In genomic region chr1:247008406-247008799, GRCh38 we compare ENCODE assay signal across 8 cellular contexts. TPM values are rescaled to one million over a fixed set of nuclear protein-coding genes. Genes with fewer than 3 reads are reported as not detected.
A peak's percentile ranks its signal among the peaks of the same experiment; 100 is the strongest.
DNase-seq lines count a peak whose midpoint lies in the region; ATAC-seq, FAIRE-seq and TF ChIP-seq lines count a peak whose summit lies in the region.

No MANE protein-coding gene starts in this region.

- intact Hi-C loops in left lung (cut with DNase I) (no loop called here), gastrocnemius medialis (cut with DNase I; ENCODE audit: low total_unique reads) (no loop called here)

- H3K4me1 Mint-ChIP-seq in GM23338 = peaks cover 2% of the 10 kb centered on the region; the same call in 2 of the 3 replicates
- peaks cover 6% of the 10 kb centered on the region for H3K4me1 Mint-ChIP-seq in activated naive CD8-positive, alpha-beta T cell treated with anti-CD3 and anti-CD28 coated beads, Interleukin-2, amount 50 U/mL, for 24 hours

- H3K4me3 ChIP-seq in A549 = peak overlapping the region; percentile 63
- H3K4me3 ChIP-seq in GM23338 = peak overlapping the region; percentile 38
- H3K4me3 ChIP-seq in left lung = peak overlapping the region; percentile 51 to 62
- peak overlapping the region in 1 of 4 donors; percentile 45 for H3K4me3 ChIP-seq in gastrocnemius medialis

- H3K27me3 ChIP-seq in GM23338 (ENCODE audit: insufficient read depth) (no peaks in the 10 kb centered on the region), left lung (peaks cover 0 to 25% of the 10 kb centered on the region in 2 donors), gastrocnemius medialis (peaks cover 4 to 27% (median 7%) of the 10 kb centered on the region in 3 donors)

- CTCF ChIA-PET in A549 (lab: Yijun Ruan, JAX) = interaction anchor here (1.4 kb wide), 1 partner anchor 26 kb away, joined by 4 read pairs; no protein-coding TSS in a partner anchor

- TF ChIP-seq CTCF in A549 (IDR thresholded peaks at IDR 0.05) (no peak), GM23338 (conservative IDR thresholded peaks at IDR 0.05; ENCODE audit: low read depth in 2 of 2) (no peak), left lung (IDR thresholded peaks at IDR 0.05) (no peak), gastrocnemius medialis (IDR thresholded peaks at IDR 0.05 in 4 of 5, conservative IDR thresholded peaks at IDR 0.05 in 1 of 5) (no peak)

- H3K27me3 Mint-ChIP-seq in GM23338 (ENCODE audit: insufficient read depth, low read depth, poor library complexity) = peaks cover 13% of the 10 kb centered on the region
- peaks cover 35% of the 10 kb centered on the region for H3K27me3 Mint-ChIP-seq in activated naive CD8-positive, alpha-beta T cell treated with anti-CD3 and anti-CD28 coated beads, Interleukin-2, amount 50 U/mL, for 24 hours

- H3K4me2 ChIP-seq in A549 (peak overlapping the region; percentile 54), GM23338 (peak overlapping the region; percentile 58; the same call in 1 of the 2 replicates)

- peaks cover 33% of the 10 kb centered on the region for H3K36me3 Mint-ChIP-seq in GM23338 (ENCODE audit: low read depth)
- H3K36me3 Mint-ChIP-seq in activated naive CD8-positive, alpha-beta T cell treated with anti-CD3 and anti-CD28 coated beads, Interleukin-2, amount 50 U/mL, for 24 hours (ENCODE audit: low read depth) = peaks cover 11% of the 10 kb centered on the region

- TF ChIP-seq POLR2A in A549 (IDR thresholded peaks at IDR 0.05; ENCODE audit: low read length) (no peak), gastrocnemius medialis (IDR thresholded peaks at IDR 0.05) (no peak)

- TF ChIP-seq EP300 in A549 (IDR thresholded peaks at IDR 0.05) = no peak

- no peak for ATAC-seq in A549
- ATAC-seq in GM23338 = no peak
- ATAC-seq in activated naive CD8-positive, alpha-beta T cell treated with anti-CD3 and anti-CD28 coated beads, Interleukin-2, amount 50 U/mL, for 24 hours = no peak
- no peak for ATAC-seq in left lung
- ATAC-seq in HG03457 (IDR thresholded peaks at IDR 0.05; ENCODE audit: unreplicated experiment) = no peak
- no peak for ATAC-seq in gastrocnemius medialis

- POLR2A ChIA-PET in A549 (lab: Yijun Ruan, JAX) = no interaction called here

- 62% methylated on average over 13 of the region's 13 CpGs for WGBS in A549 (ENCODE audit: missing lambda C conversion rate)

- H2AFZ ChIP-seq in GM23338 = 0 out of 2 replicates have a peak overlapping the region, but pooled peaks have one; percentile 30

- H3K9me3 ChIP-seq in A549 (peaks cover 33% of the 10 kb centered on the region), left lung (peaks cover 0 to 31% of the 10 kb centered on the region in 2 donors), gastrocnemius medialis (peaks cover 0 to 4% (median 4%) of the 10 kb centered on the region in 3 donors)

- in situ Hi-C loops in gastrocnemius medialis (cut with MboI; ENCODE audit: low sequenced_read_pairs in 4 of 4) = no loop called here

- H4K20me1 ChIP-seq in GM23338 (replicated peaks; ENCODE audit: insufficient read depth) = peaks cover 22% of the 10 kb centered on the region

- TF ChIP-seq RAD21 in A549 (conservative IDR thresholded peaks at IDR 0.05 in 1 of 2, IDR thresholded peaks at IDR 0.05 in 1 of 2) = no peak

- DNase-seq in A549 (ENCODE audit: low read depth in 1 of 2, low spot score in 1 of 2) (no peak), GM23338 (ENCODE audit: low spot score) (no peak), left lung (no peak), HTR-8/SVneo (ENCODE audit: insufficient read length, low spot score) (no peak), gastrocnemius medialis (no peak), NCI-H1105 (lab: John Stamatoyannopoulos, UW) (no peak)
- DNase-seq in activated naive CD8-positive, alpha-beta T cell treated with anti-CD3 and anti-CD28 coated beads, Interleukin-2, amount 50 U/mL, for 24 hours = no peak

- H3K4me1 ChIP-seq in A549 = no peaks in the 10 kb centered on the region
- H3K4me1 ChIP-seq in GM23338 (ENCODE audit: insufficient read depth) = peaks cover 9% of the 10 kb centered on the region
- peaks cover 0 to 5% of the 10 kb centered on the region in 2 donors for H3K4me1 ChIP-seq in left lung
- H3K4me1 ChIP-seq in gastrocnemius medialis = no peaks in the 10 kb centered on the region

- no peaks in the 10 kb centered on the region for H3F3A ChIP-seq in GM23338 (replicated peaks; ENCODE audit: low read depth)

- H3K9me3 Mint-ChIP-seq in GM23338 = peaks cover 35% of the 10 kb centered on the region
- peaks cover 37% of the 10 kb centered on the region for H3K9me3 Mint-ChIP-seq in activated naive CD8-positive, alpha-beta T cell treated with anti-CD3 and anti-CD28 coated beads, Interleukin-2, amount 50 U/mL, for 24 hours

- H3K27ac ChIP-seq in A549 (no peak overlapping the region), GM23338 (ENCODE audit: low read depth) (no peak overlapping the region), left lung (no peak overlapping the region), gastrocnemius medialis (no peak overlapping the region)

- no peak overlapping the region for H3K27ac Mint-ChIP-seq in GM23338
- no peak overlapping the region for H3K27ac Mint-ChIP-seq in activated naive CD8-positive, alpha-beta T cell treated with anti-CD3 and anti-CD28 coated beads, Interleukin-2, amount 50 U/mL, for 24 hours

- H3K36me3 ChIP-seq in GM23338 (ENCODE audit: insufficient read depth) (no peaks in the 10 kb centered on the region), left lung (no peaks in the 10 kb centered on the region), gastrocnemius medialis (no peaks in the 10 kb centered on the region)

- no peak for FAIRE-seq in A549 (lab: Jason Lieb, UNC)
- no peak for FAIRE-seq in HTR-8/SVneo (lab: Jason Lieb, UNC)

- H3K4me3 Mint-ChIP-seq in GM23338 = peak overlapping the region; percentile 100
- H3K4me3 Mint-ChIP-seq in activated naive CD8-positive, alpha-beta T cell treated with anti-CD3 and anti-CD28 coated beads, Interleukin-2, amount 50 U/mL, for 24 hours = peak overlapping the region; percentile 81

- peaks cover 41% of the 10 kb centered on the region for H3K79me2 ChIP-seq in GM23338 (replicated peaks; ENCODE audit: insufficient read depth)

- no peaks in the 10 kb centered on the region for H3K9me2 ChIP-seq in GM23338 (ENCODE audit: insufficient read depth)

TF ChIP-seq in A549, 52 proteins besides CTCF, POLR2A, EP300 and RAD21 (continues in another document):
- no peak for TF ChIP-seq POLR2AphosphoS2 (conservative IDR thresholded peaks at IDR 0.05; ENCODE audit: low read length)
- no peak for TF ChIP-seq TP53 (CRISPR knock-in tag; IDR thresholded peaks at IDR 0.05)
- TF ChIP-seq NFE2L2 (conservative IDR thresholded peaks at IDR 0.05; ENCODE audit: low read length) = no peak
- TF ChIP-seq HOXA7 (CRISPR knock-in tag; IDR thresholded peaks at IDR 0.05) = no peak
- no peak for TF ChIP-seq HOXB13 (CRISPR knock-in tag; IDR thresholded peaks at IDR 0.05; ENCODE audit: low read depth)
- TF ChIP-seq ESRRA (IDR thresholded peaks at IDR 0.05; ENCODE audit: borderline replicate concordance, low read length) = no peak
- no peak for TF ChIP-seq ELK1 (IDR thresholded peaks at IDR 0.05; ENCODE audit: low read depth, low read length)

TF ChIP-seq in GM23338, 12 proteins besides CTCF, POLR2A, EP300 and RAD21 (continues in another document):
- TF ChIP-seq NANOG (IDR thresholded peaks at IDR 0.05; ENCODE audit: borderline replicate concordance) = no peak
- no peak for TF ChIP-seq POLR2AphosphoS5 (IDR thresholded peaks at IDR 0.05; ENCODE audit: low read depth)
- TF ChIP-seq EZH2phosphoT487 (IDR thresholded peaks at IDR 0.05; ENCODE audit: unreplicated experiment) = no peak
- no peak for TF ChIP-seq JUNB (IDR thresholded peaks at IDR 0.05; ENCODE audit: unreplicated experiment)
- TF ChIP-seq ZNF331 (CRISPR knock-in tag; IDR thresholded peaks at IDR 0.05; ENCODE audit: low read depth) = no peak
- no peak for TF ChIP-seq EZH2 (IDR thresholded peaks at IDR 0.05; ENCODE audit: low read depth, unreplicated experiment)
- no peak for TF ChIP-seq REST (IDR thresholded peaks at IDR 0.05; ENCODE audit: unreplicated experiment)
- no peak for TF ChIP-seq ZNF114 (CRISPR knock-in tag; IDR thresholded peaks at IDR 0.05)
- no peak for TF ChIP-seq CREB1 (CRISPR knock-in tag; IDR thresholded peaks at IDR 0.05; ENCODE audit: low read depth)

RNA-seq across cellular contexts. Expression of gene ZNF695, which starts 0.5 kb away (rescaled TPM):
- polyA plus RNA-seq in A549 (2011; rRNA removed) = 1.7 and 2.6 TPM in 2 replicates
- 1.6 and 2.0 TPM in 2 replicates for polyA plus RNA-seq in A549 (2012; cell fraction: cytosol; rRNA removed)
- polyA plus RNA-seq in A549 (2012; cell fraction: nucleus; rRNA removed) = 0.77 and 1.9 TPM in 2 replicates
- 2.5 to 3.3 TPM (median 2.7 TPM) in 3 replicates for polyA plus RNA-seq in A549 (2017; fragmentation: RNase III; extraction: RNeasy Plus Mini Kit Qiagen cat#74134 plus additional on column Dnase treatment)
- 0.45 and 1.9 TPM in 2 replicates for polyA minus RNA-seq in A549 (2011; rRNA and poly(A)+ RNA removed)
- total RNA-seq in GM23338 (2014; rRNA removed; shearing (Covaris generic)) = 20.6 and 26.5 TPM in 2 replicates
- polyA plus RNA-seq in GM23338 (2016; fragmentation: Nextera tagmentation; extraction: Ambion mirVana) = 30.1 and 34.2 TPM in 2 replicates
- total RNA-seq in left lung = 1 to 10 TPM in 1 of 2 donors, under 1 TPM in 1; 0.13 to 1.0 TPM
- not detected for total RNA-seq in gastrocnemius medialis

Comparison
In these comparisons a context has a peak if more than half of its experiments do, and no peak if none do; other contexts are left out.
1. RNA of gene ZNF695, which starts 0.5 kb away (total RNA-seq): 20.6 to 26.5 TPM in GM23338; 0.13 to 1.0 TPM in left lung and not detected in gastrocnemius medialis; every median in the first group is over 10 times any median in the second.